In the genomic region with DNA sequence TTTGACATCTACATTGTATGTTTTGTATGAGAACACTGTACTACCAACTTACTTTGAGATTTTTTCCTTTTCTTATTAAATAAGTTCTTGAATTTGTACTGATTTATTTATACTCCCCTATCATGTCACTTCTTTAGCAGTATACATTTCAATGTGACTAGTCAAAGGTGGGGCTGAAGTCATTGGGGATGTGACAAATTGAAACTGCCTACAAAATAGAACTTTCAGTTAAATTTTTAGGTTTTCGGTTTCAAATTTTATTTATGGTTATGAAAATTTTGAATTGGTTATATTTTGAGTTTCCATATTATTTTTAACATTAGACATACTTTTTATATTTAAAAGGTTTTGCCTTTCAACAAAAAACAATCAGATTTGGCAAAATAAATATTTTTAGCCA, we compare ENCODE assay signal across 11 cellular contexts.
DNase-seq lines count a peak whose midpoint lies in the region; ATAC-seq and TF ChIP-seq lines count a peak whose summit lies in the region.
"Had no signal": no experiment of that assay in that cellular context is flagged by ENCODE, and none has a peak within 500 bp of the region (broad histone marks: within the 10 kb centered on the region; RNA-seq: fewer than 3 reads in every experiment).

No MANE protein-coding gene starts in this region.

- H3K4me3 Mint-ChIP-seq in chondrocyte (ENCODE audit: unreplicated experiment): no peak overlapping the region
- H3K4me3 Mint-ChIP-seq in nephron progenitor cell: no peak overlapping the region
- H3K4me3 Mint-ChIP-seq in activated CD4-positive, alpha-beta T cell treated with anti-CD3 and anti-CD28 coated beads, Interleukin-2, amount 10 ng/mL, durations not matched to agents 7 days and 5 days: no peak overlapping the region

- no peak for TF ChIP-seq POLR2A in GM18505 (IDR thresholded peaks at IDR 0.05; ENCODE audit: borderline replicate concordance, extremely low read depth, insufficient read depth, insufficient read length)

- no peak for DNase-seq in chondrocyte (ENCODE audit: low spot score)
- DNase-seq in nephron progenitor cell: no peak
- DNase-seq in activated CD4-positive, alpha-beta T cell treated with anti-CD3 and anti-CD28 coated beads, Interleukin-2, amount 10 ng/mL, durations not matched to agents 7 days and 5 days: no peak
- no peak for DNase-seq in NCI-H1105 (lab: John Stamatoyannopoulos, UW)
- DNase-seq: activated CD4-positive, alpha-beta T cell treated with anti-CD3 and anti-CD28 coated beads for 48 hours; effector CD4-positive, alpha-beta T cell; stimulated activated CD4-positive, alpha-beta T cell treated with anti-CD3 and anti-CD28 coated beads, Interleukin-4, amount 100 ng/mL, for 24 hours had no signal

- POLR2A ChIA-PET in activated CD4-positive, alpha-beta T cell treated with anti-CD3 and anti-CD28 coated beads, Interleukin-2, amount 10 ng/mL, durations not matched to agents 7 days and 5 days (lab: Charles Lee): no interaction called here

- ATAC-seq in GM18505 (IDR thresholded peaks at IDR 0.05; ENCODE audit: unreplicated experiment) (peak; percentile 41), GM19467 (IDR thresholded peaks at IDR 0.05; ENCODE audit: unreplicated experiment) (peak; percentile 55), HG02852 (IDR thresholded peaks at IDR 0.05; ENCODE audit: unreplicated experiment) (peak; percentile 64), HG03457 (IDR thresholded peaks at IDR 0.05; ENCODE audit: unreplicated experiment) (peak; percentile 35)

- no peaks in the 10 kb centered on the region for H3K4me1 Mint-ChIP-seq in chondrocyte (ENCODE audit: low read depth)
- no peaks in the 10 kb centered on the region for H3K4me1 Mint-ChIP-seq in nephron progenitor cell
- H3K4me1 Mint-ChIP-seq in activated CD4-positive, alpha-beta T cell treated with anti-CD3 and anti-CD28 coated beads, Interleukin-2, amount 10 ng/mL, durations not matched to agents 7 days and 5 days: peaks cover 17% of the 10 kb centered on the region

- H3K9me3 Mint-ChIP-seq in chondrocyte (ENCODE audit: low read depth) (no peaks in the 10 kb centered on the region), nephron progenitor cell (no peaks in the 10 kb centered on the region)
- H3K9me3 Mint-ChIP-seq in activated CD4-positive, alpha-beta T cell treated with anti-CD3 and anti-CD28 coated beads, Interleukin-2, amount 10 ng/mL, durations not matched to agents 7 days and 5 days: no peaks in the 10 kb centered on the region

- H3K36me3 Mint-ChIP-seq in chondrocyte (ENCODE audit: low read depth) (no peaks in the 10 kb centered on the region), nephron progenitor cell (ENCODE audit: low read depth) (peaks cover 4% of the 10 kb centered on the region)
- no peaks in the 10 kb centered on the region for H3K36me3 Mint-ChIP-seq in activated CD4-positive, alpha-beta T cell treated with anti-CD3 and anti-CD28 coated beads, Interleukin-2, amount 10 ng/mL, durations not matched to agents 7 days and 5 days (ENCODE audit: low read depth)

- H3K27ac Mint-ChIP-seq in chondrocyte (ENCODE audit: unreplicated experiment) (no peak overlapping the region), nephron progenitor cell (no peak overlapping the region)
- no peak overlapping the region for H3K27ac Mint-ChIP-seq in activated CD4-positive, alpha-beta T cell treated with anti-CD3 and anti-CD28 coated beads, Interleukin-2, amount 10 ng/mL, durations not matched to agents 7 days and 5 days

- CTCF ChIA-PET in activated CD4-positive, alpha-beta T cell treated with anti-CD3 and anti-CD28 coated beads, Interleukin-2, amount 10 ng/mL, durations not matched to agents 7 days and 5 days (lab: Charles Lee): no interaction called here

- H3K27me3 Mint-ChIP-seq in chondrocyte (ENCODE audit: low read depth) (no peaks in the 10 kb centered on the region), nephron progenitor cell (ENCODE audit: low read depth, poor library complexity) (no peaks in the 10 kb centered on the region)
- H3K27me3 Mint-ChIP-seq in activated CD4-positive, alpha-beta T cell treated with anti-CD3 and anti-CD28 coated beads, Interleukin-2, amount 10 ng/mL, durations not matched to agents 7 days and 5 days: no peaks in the 10 kb centered on the region

- TF ChIP-seq CTCF in chondrocyte (IDR thresholded peaks at IDR 0.05) (no peak), nephron progenitor cell (IDR thresholded peaks at IDR 0.05) (no peak)
